In genomic region chr5:669111-669841, GRCh38 we compare ENCODE assay signal across 9 cellular contexts. TPM values are rescaled to one million over a fixed set of nuclear protein-coding genes. Genes with fewer than 3 reads are reported as not detected.
DNase-seq lines count a peak whose midpoint lies in the region; ATAC-seq, FAIRE-seq and TF ChIP-seq lines count a peak whose summit lies in the region.
"Had no signal": no experiment of that assay in that cellular context is flagged by ENCODE, and none has a peak within 500 bp of the region (broad histone marks: within the 10 kb centered on the region; RNA-seq: fewer than 3 reads in every experiment).

No MANE protein-coding gene starts in this region.

- H3K4me1 ChIP-seq in ACC112 (ENCODE audit: control insufficient read depth, insufficient read depth, low read length, unreplicated experiment): peaks cover 18% of the 10 kb centered on the region
- H3K4me1 ChIP-seq in HEK293 (ENCODE audit: control insufficient read depth, insufficient read depth, low read length): peaks cover 19% of the 10 kb centered on the region

- peaks cover 8% of the 10 kb centered on the region for H3K36me3 Mint-ChIP-seq in activated T-cell treated with anti-CD3 and anti-CD28 coated beads, Interleukin-2, amount 50 U/mL, for 4 hours (ENCODE audit: insufficient read depth)
- H3K36me3 Mint-ChIP-seq in progenitor cell of endocrine pancreas (ENCODE audit: insufficient read depth): peaks cover 6% of the 10 kb centered on the region

- POLR2A ChIA-PET in HEK293 (lab: Yijun Ruan, JAX): interaction anchor here (0.6 to 1.1 kb wide), 3 partner anchors 12 to 224 kb away, joined by 3 to 6 read pairs (median 4); partner anchors contain the start of genes BRD9 and TRIP13

- TF ChIP-seq CTCF in HEK293 (tag by site-specific recombination; IDR thresholded peaks at IDR 0.05): peak; percentile 78
- peak; percentile 62 for TF ChIP-seq CTCF in progenitor cell of endocrine pancreas (IDR thresholded peaks at IDR 0.05; ENCODE audit: unreplicated experiment)

- CTCF ChIA-PET in HEK293 (lab: Yijun Ruan, JAX): interaction anchor here (0.6 to 5.4 kb wide), 16 partner anchors 10 to 538 kb away, joined by 3 to 39 read pairs (median 4); no protein-coding TSS in a partner anchor

- no peaks in the 10 kb centered on the region for H3K9me3 ChIP-seq in HEK293 (ENCODE audit: control insufficient read depth, insufficient read depth, low read depth, low read length)

- FAIRE-seq in frontal cortex (lab: Jason Lieb, UNC): no peak
- FAIRE-seq: colon had no signal

- no peaks in the 10 kb centered on the region for H3K79me2 ChIP-seq in ACC112 (ENCODE audit: control insufficient read depth, insufficient read depth, low read length, unreplicated experiment)

- H3K27ac Mint-ChIP-seq in progenitor cell of endocrine pancreas: no peak overlapping the region

- H3K4me3 ChIP-seq in ACC112 (ENCODE audit: low read depth, low read length) (no peak overlapping the region), HEK293 (ENCODE audit: low read depth, low read length) (no peak overlapping the region)

- no peaks in the 10 kb centered on the region for H3K36me3 ChIP-seq in ACC112 (ENCODE audit: insufficient read depth, low read length)
- peaks cover 0 to 37% of the 10 kb centered on the region in 2 experiments; a peak in 1 of 3 replicates for H3K36me3 ChIP-seq in HEK293 (ENCODE audit: control insufficient read depth in 2 of 2, insufficient read depth in 1 of 2, low read length in 2 of 2)

- peak; percentile 51 for DNase-seq in activated T-cell treated with anti-CD3 and anti-CD28 coated beads, Interleukin-2, amount 50 U/mL, for 4 hours
- peak; percentile 63 to 77 for DNase-seq in frontal cortex (ENCODE audit: low spot score in 2 of 2)
- no peak for DNase-seq in progenitor cell of endocrine pancreas (ENCODE audit: low spot score, unreplicated experiment)
- no peak for DNase-seq in HK-2 (ENCODE audit: unreplicated experiment)
- no peak for DNase-seq in NCI-H446 treated with DMSO at 0.1 percent for 48 hours (lab: John Stamatoyannopoulos, UW)

- H3K4me1 Mint-ChIP-seq in activated T-cell treated with anti-CD3 and anti-CD28 coated beads, Interleukin-2, amount 50 U/mL, for 4 hours (ENCODE audit: low read depth): peaks cover 13% of the 10 kb centered on the region
- peaks cover 7% of the 10 kb centered on the region for H3K4me1 Mint-ChIP-seq in progenitor cell of endocrine pancreas (ENCODE audit: low read depth)

- peak in 1 of 2 donors; percentile 32 for ATAC-seq in activated T-cell treated with anti-CD3 and anti-CD28 coated beads, Interleukin-2, amount 50 U/mL, for 4 hours
- no peak for ATAC-seq in HG02840 (IDR thresholded peaks at IDR 0.05; ENCODE audit: low FRiP score, unreplicated experiment)

- H3K27ac ChIP-seq in ACC112 (ENCODE audit: low read depth, low read length) (peak overlapping the region; percentile 57; the same call in 1 of the 2 replicates), HEK293 (ENCODE audit: extremely low read depth, low read depth, low read length) (no peak overlapping the region)

- peaks cover 3% of the 10 kb centered on the region for H3K27me3 Mint-ChIP-seq in activated T-cell treated with anti-CD3 and anti-CD28 coated beads, Interleukin-2, amount 50 U/mL, for 4 hours (ENCODE audit: low read depth)
- no peaks in the 10 kb centered on the region for H3K27me3 Mint-ChIP-seq in progenitor cell of endocrine pancreas

- H2AFZ ChIP-seq in ACC112 (ENCODE audit: low read length, unreplicated experiment): no peak overlapping the region

- H3K4me3 Mint-ChIP-seq in activated T-cell treated with anti-CD3 and anti-CD28 coated beads, Interleukin-2, amount 50 U/mL, for 4 hours: no peak overlapping the region
- no peak overlapping the region for H3K4me3 Mint-ChIP-seq in progenitor cell of endocrine pancreas (ENCODE audit: low read depth)

- no peaks in the 10 kb centered on the region for H3K9me3 Mint-ChIP-seq in activated T-cell treated with anti-CD3 and anti-CD28 coated beads, Interleukin-2, amount 50 U/mL, for 4 hours
- H3K9me3 Mint-ChIP-seq in progenitor cell of endocrine pancreas (ENCODE audit: low read depth): no peaks in the 10 kb centered on the region

- peaks cover 10% of the 10 kb centered on the region; the same call in 1 of the 2 replicates for H3K27me3 ChIP-seq in ACC112 (ENCODE audit: insufficient read depth, low read length)

TF ChIP-seq in HEK293, 187 proteins besides CTCF, POLR2A, EP300 and RAD21 (continues in another document):
- no peak for TF ChIP-seq BCL11A (tag by site-specific recombination; IDR thresholded peaks at IDR 0.05; ENCODE audit: low read depth)
- TF ChIP-seq ZNF830 (tag by site-specific recombination; IDR thresholded peaks at IDR 0.05; ENCODE audit: low read depth): no peak
- no peak for TF ChIP-seq MZF1 (tag by site-specific recombination; IDR thresholded peaks at IDR 0.05; ENCODE audit: borderline replicate concordance)
- TF ChIP-seq ZNF624 (tag by site-specific recombination; IDR thresholded peaks at IDR 0.05): no peak
- no peak for TF ChIP-seq KLF8 (tag by site-specific recombination; IDR thresholded peaks at IDR 0.05)
- no peak for TF ChIP-seq ZNF843 (tag by site-specific recombination; IDR thresholded peaks at IDR 0.05)
- TF ChIP-seq SCRT2 (tag by site-specific recombination; IDR thresholded peaks at IDR 0.05): no peak
- no peak for TF ChIP-seq GLIS1 (tag by site-specific recombination; IDR thresholded peaks at IDR 0.05)
- TF ChIP-seq, protein P1, sequence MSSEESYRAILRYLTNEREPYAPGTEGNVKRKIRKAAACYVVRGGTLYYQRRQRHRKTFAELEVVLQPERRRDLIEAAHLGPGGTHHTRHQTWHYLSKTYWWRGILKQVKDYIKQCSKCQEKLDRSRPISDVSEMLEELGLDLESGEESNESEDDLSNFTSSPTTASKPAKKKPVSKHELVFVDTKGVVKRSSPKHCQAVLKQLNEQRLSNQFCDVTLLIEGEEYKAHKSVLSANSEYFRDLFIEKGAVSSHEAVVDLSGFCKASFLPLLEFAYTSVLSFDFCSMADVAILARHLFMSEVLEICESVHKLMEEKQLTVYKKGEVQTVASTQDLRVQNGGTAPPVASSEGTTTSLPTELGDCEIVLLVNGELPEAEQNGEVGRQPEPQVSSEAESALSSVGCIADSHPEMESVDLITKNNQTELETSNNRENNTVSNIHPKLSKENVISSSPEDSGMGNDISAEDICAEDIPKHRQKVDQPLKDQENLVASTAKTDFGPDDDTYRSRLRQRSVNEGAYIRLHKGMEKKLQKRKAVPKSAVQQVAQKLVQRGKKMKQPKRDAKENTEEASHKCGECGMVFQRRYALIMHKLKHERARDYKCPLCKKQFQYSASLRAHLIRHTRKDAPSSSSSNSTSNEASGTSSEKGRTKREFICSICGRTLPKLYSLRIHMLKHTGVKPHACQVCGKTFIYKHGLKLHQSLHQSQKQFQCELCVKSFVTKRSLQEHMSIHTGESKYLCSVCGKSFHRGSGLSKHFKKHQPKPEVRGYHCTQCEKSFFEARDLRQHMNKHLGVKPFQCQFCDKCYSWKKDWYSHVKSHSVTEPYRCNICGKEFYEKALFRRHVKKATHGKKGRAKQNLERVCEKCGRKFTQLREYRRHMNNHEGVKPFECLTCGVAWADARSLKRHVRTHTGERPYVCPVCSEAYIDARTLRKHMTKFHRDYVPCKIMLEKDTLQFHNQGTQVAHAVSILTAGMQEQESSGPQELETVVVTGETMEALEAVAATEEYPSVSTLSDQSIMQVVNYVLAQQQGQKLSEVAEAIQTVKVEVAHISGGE (tag by site-specific recombination; conservative IDR thresholded peaks at IDR 0.05; ENCODE audit: low read depth): no peak
- TF ChIP-seq ZNF664 (tag by site-specific recombination; IDR thresholded peaks at IDR 0.05): no peak
- TF ChIP-seq ZNF221 (tag by site-specific recombination; IDR thresholded peaks at IDR 0.05; ENCODE audit: borderline replicate concordance): no peak
- TF ChIP-seq ZNF561 (tag by site-specific recombination; IDR thresholded peaks at IDR 0.05; ENCODE audit: borderline replicate concordance): no peak
- no peak for TF ChIP-seq ZNF146 (tag by site-specific recombination; IDR thresholded peaks at IDR 0.05)
- TF ChIP-seq ZNF571 (tag by site-specific recombination; IDR thresholded peaks at IDR 0.05): no peak
- TF ChIP-seq ZBTB49 (tag by site-specific recombination; IDR thresholded peaks at IDR 0.05; ENCODE audit: low read depth): no peak
- no peak for TF ChIP-seq YY2 (tag by site-specific recombination; IDR thresholded peaks at IDR 0.05)

RNA-seq across cellular contexts. Expression of gene TPPP, which starts 23.9 kb away (rescaled TPM):
- total RNA-seq in activated T-cell treated with anti-CD3 and anti-CD28 coated beads, Interleukin-2, amount 50 U/mL, for 4 hours: under 1 TPM; 0.08 to 0.19 (median 0.08) TPM
- total RNA-seq in frontal cortex (13.5 TPM), progenitor cell of endocrine pancreas (2.6 and 2.9 TPM in 2 replicates)

RNA-seq across cellular contexts. Expression of gene CEP72, which starts 57.1 kb away (rescaled TPM):
- 10 to 100 TPM; 19.7 to 20.4 (median 19.9) TPM for total RNA-seq in activated T-cell treated with anti-CD3 and anti-CD28 coated beads, Interleukin-2, amount 50 U/mL, for 4 hours
- 4.5 TPM for total RNA-seq in frontal cortex
- 24.8 and 26.9 TPM in 2 replicates for total RNA-seq in progenitor cell of endocrine pancreas

Comparison
In these comparisons a context has a peak if more than half of its experiments do, and no peak if none do; other contexts are left out.
1. DNase-seq: peak in activated T-cell treated with anti-CD3 and anti-CD28 coated beads, Interleukin-2, amount 50 U/mL, for 4 hours (single experiment) and frontal cortex (2 of 2); none in progenitor cell of endocrine pancreas (single experiment), HK-2 (single experiment) and NCI-H446 treated with DMSO at 0.1 percent for 48 hours (single experiment).